26 cellular contexts compared by ENCODE assay signal in genomic region chr21:34858559-34858958, GRCh38.
DNase-seq lines count a peak whose midpoint lies in the region; ATAC-seq and TF ChIP-seq lines count a peak whose summit lies in the region.
"Had no signal": no experiment of that assay in that cellular context is flagged by ENCODE, and none has a peak within 500 bp of the region (broad histone marks: within the 10 kb centered on the region; RNA-seq: fewer than 3 reads in every experiment).

No MANE protein-coding gene starts in this region.

- intact Hi-C loops in testis (cut with DNase I; ENCODE audit: low total_unique reads): no loop called here

- H3K36me3 Mint-ChIP-seq in activated naive CD4-positive, alpha-beta T cell treated with anti-CD3 and anti-CD28 coated beads, Interleukin-2, amount 50 U/mL, for 72 hours: peaks cover 38 to 56% of the 10 kb centered on the region in 2 donors
- peaks cover 100% of the 10 kb centered on the region for H3K36me3 Mint-ChIP-seq in activated T-helper 17 cell treated with anti-CD3 and anti-CD28 coated beads, Interleukin-2, amount 50 U/mL, for 72 hours (ENCODE audit: low read depth)
- H3K36me3 Mint-ChIP-seq in stimulated activated memory B cell treated with anti-CD40 and anti-IgM and Interleukin-4, amounts not matched to agents 10 μg/mL and 1 μg/mL and 100 μg/mL, for 72 hours: peaks cover 88% of the 10 kb centered on the region
- H3K36me3 Mint-ChIP-seq: type B pancreatic cell had no signal

- ATAC-seq in activated naive CD4-positive, alpha-beta T cell treated with anti-CD3 and anti-CD28 coated beads, Interleukin-2, amount 50 U/mL, for 72 hours: no peak
- no peak for ATAC-seq in activated T-helper 17 cell treated with anti-CD3 and anti-CD28 coated beads, Interleukin-2, amount 50 U/mL, for 72 hours (replicated peaks)
- no peak for ATAC-seq in stimulated activated memory B cell treated with anti-CD40 and anti-IgM and Interleukin-4, amounts not matched to agents 10 μg/mL and 1 μg/mL and 100 μg/mL, for 72 hours
- ATAC-seq in GM21619 (IDR thresholded peaks at IDR 0.05; ENCODE audit: unreplicated experiment): no peak
- ATAC-seq: activated CD8-positive, alpha-beta T cell treated with anti-CD3 and anti-CD28 coated beads, Interleukin-2, amount 10 ng/mL, durations not matched to agents 7 days and 5 days; Right ventricle myocardium inferior; T-helper 17 cell had no signal

- 76% methylated on average over 3 of the region's 3 CpGs for WGBS in hepatocyte (ENCODE audit: low lambda C conversion rate, missing lambda C conversion rate)
- WGBS in testis, 2 donors: 40 to 72% methylated on average over 3 of the region's 3 CpGs

- no peaks in the 10 kb centered on the region for H3K27me3 Mint-ChIP-seq in activated T-helper 17 cell treated with anti-CD3 and anti-CD28 coated beads, Interleukin-2, amount 50 U/mL, for 72 hours
- H3K27me3 Mint-ChIP-seq in stimulated activated memory B cell treated with anti-CD40 and anti-IgM and Interleukin-4, amounts not matched to agents 10 μg/mL and 1 μg/mL and 100 μg/mL, for 72 hours: no peaks in the 10 kb centered on the region
- H3K27me3 Mint-ChIP-seq: dendritic cell treated with granulocyte-macrophage colony-stimulating factor and Interleukin-4, amounts not matched to agents 40 ng/mL and 50 ng/mL, for 4 days; T-helper 17 cell had no signal

- no peak overlapping the region for H3K4me3 Mint-ChIP-seq in activated T-helper 17 cell treated with anti-CD3 and anti-CD28 coated beads, Interleukin-2, amount 50 U/mL, for 72 hours
- H3K4me3 Mint-ChIP-seq in stimulated activated memory B cell treated with anti-CD40 and anti-IgM and Interleukin-4, amounts not matched to agents 10 μg/mL and 1 μg/mL and 100 μg/mL, for 72 hours: no peak overlapping the region
- H3K4me3 Mint-ChIP-seq: activated CD8-positive, alpha-beta T cell treated with anti-CD3 and anti-CD28 coated beads, Interleukin-2, amount 10 ng/mL, durations not matched to agents 7 days and 5 days; activated naive CD4-positive, alpha-beta T cell treated with anti-CD3 and anti-CD28 coated beads for 36 hours; dendritic cell treated with granulocyte-macrophage colony-stimulating factor and Interleukin-4, amounts not matched to agents 40 ng/mL and 50 ng/mL, for 4 days; T-helper 17 cell; type B pancreatic cell had no signal

- H3K9ac ChIP-seq in Karpas-422 (ENCODE audit: low read length): no peak overlapping the region
- H3K9ac ChIP-seq: parathyroid adenoma had no signal

- H3K27me3 ChIP-seq in hepatocyte (no peaks in the 10 kb centered on the region), testis (no peaks in the 10 kb centered on the region), Karpas-422 (ENCODE audit: low read length) (no peaks in the 10 kb centered on the region)
- H3K27me3 ChIP-seq: right atrium auricular region, spleen had no signal

- no peaks in the 10 kb centered on the region for H4K20me1 ChIP-seq in hepatocyte (ENCODE audit: insufficient read depth, poor library complexity, severe bottlenecking)
- no peaks in the 10 kb centered on the region for H4K20me1 ChIP-seq in Karpas-422 (ENCODE audit: insufficient read depth, low read depth, low read length)

- H3K27ac ChIP-seq in hepatocyte (peak overlapping the region; percentile 88), testis (no peak overlapping the region), Karpas-422 (ENCODE audit: low read length) (no peak overlapping the region)
- H3K27ac ChIP-seq: cardiac muscle cell, HL-60, parathyroid adenoma, right atrium auricular region had no signal

- H3K4me1 Mint-ChIP-seq in activated T-helper 17 cell treated with anti-CD3 and anti-CD28 coated beads, Interleukin-2, amount 50 U/mL, for 72 hours: peaks cover 30% of the 10 kb centered on the region
- H3K4me1 Mint-ChIP-seq in stimulated activated memory B cell treated with anti-CD40 and anti-IgM and Interleukin-4, amounts not matched to agents 10 μg/mL and 1 μg/mL and 100 μg/mL, for 72 hours: peaks cover 51% of the 10 kb centered on the region

- no peaks in the 10 kb centered on the region for H3K9me3 Mint-ChIP-seq in activated naive CD4-positive, alpha-beta T cell treated with anti-CD3 and anti-CD28 coated beads, Interleukin-2, amount 50 U/mL, for 72 hours
- no peaks in the 10 kb centered on the region for H3K9me3 Mint-ChIP-seq in activated T-helper 17 cell treated with anti-CD3 and anti-CD28 coated beads, Interleukin-2, amount 50 U/mL, for 72 hours
- H3K9me3 Mint-ChIP-seq in stimulated activated memory B cell treated with anti-CD40 and anti-IgM and Interleukin-4, amounts not matched to agents 10 μg/mL and 1 μg/mL and 100 μg/mL, for 72 hours: no peaks in the 10 kb centered on the region
- H3K9me3 Mint-ChIP-seq: activated naive CD4-positive, alpha-beta T cell treated with anti-CD3 and anti-CD28 coated beads for 36 hours; dendritic cell treated with granulocyte-macrophage colony-stimulating factor and Interleukin-4, amounts not matched to agents 40 ng/mL and 50 ng/mL, for 4 days; type B pancreatic cell had no signal

- H3K4me1 ChIP-seq in hepatocyte (ENCODE audit: insufficient read depth): peaks cover 18% of the 10 kb centered on the region
- no peaks in the 10 kb centered on the region for H3K4me1 ChIP-seq in testis
- H3K4me1 ChIP-seq in Karpas-422 (ENCODE audit: low read length): peaks cover 27% of the 10 kb centered on the region
- H3K4me1 ChIP-seq: parathyroid adenoma, right atrium auricular region had no signal

- H3K9me2 ChIP-seq in hepatocyte (replicated peaks; ENCODE audit: insufficient read depth) (no peaks in the 10 kb centered on the region), Karpas-422 (replicated peaks; ENCODE audit: insufficient read depth, low read length) (no peaks in the 10 kb centered on the region)

- H3K36me3 ChIP-seq in hepatocyte (replicated peaks; ENCODE audit: insufficient read depth, low read depth): no peaks in the 10 kb centered on the region
- no peaks in the 10 kb centered on the region for H3K36me3 ChIP-seq in testis (ENCODE audit: low read depth, missing control alignments)
- peaks cover 4% of the 10 kb centered on the region; the same call in 1 of the 2 replicates for H3K36me3 ChIP-seq in Karpas-422 (ENCODE audit: insufficient read depth, low read length)
- H3K36me3 ChIP-seq: cardiac muscle cell had no signal

- no peaks in the 10 kb centered on the region for H3K9me3 ChIP-seq in hepatocyte (ENCODE audit: low read depth)
- H3K9me3 ChIP-seq in testis: no peaks in the 10 kb centered on the region
- H3K9me3 ChIP-seq in Karpas-422 (ENCODE audit: low read length): no peaks in the 10 kb centered on the region
- H3K9me3 ChIP-seq: HAP-1, right atrium auricular region, spleen had no signal

- TF ChIP-seq POLR2A in testis (IDR thresholded peaks at IDR 0.05): no peak

- peak overlapping the region; percentile 74 to 78 for H3K27ac Mint-ChIP-seq in activated naive CD4-positive, alpha-beta T cell treated with anti-CD3 and anti-CD28 coated beads, Interleukin-2, amount 50 U/mL, for 72 hours
- peak overlapping the region; percentile 20 for H3K27ac Mint-ChIP-seq in activated T-helper 17 cell treated with anti-CD3 and anti-CD28 coated beads, Interleukin-2, amount 50 U/mL, for 72 hours
- no peak overlapping the region for H3K27ac Mint-ChIP-seq in stimulated activated memory B cell treated with anti-CD40 and anti-IgM and Interleukin-4, amounts not matched to agents 10 μg/mL and 1 μg/mL and 100 μg/mL, for 72 hours
- H3K27ac Mint-ChIP-seq: activated CD8-positive, alpha-beta T cell treated with anti-CD3 and anti-CD28 coated beads, Interleukin-2, amount 10 ng/mL, durations not matched to agents 7 days and 5 days; activated naive CD4-positive, alpha-beta T cell treated with anti-CD3 and anti-CD28 coated beads for 36 hours; dendritic cell treated with granulocyte-macrophage colony-stimulating factor and Interleukin-4, amounts not matched to agents 40 ng/mL and 50 ng/mL, for 4 days; type B pancreatic cell had no signal

- no peak for DNase-seq in activated naive CD4-positive, alpha-beta T cell treated with anti-CD3 and anti-CD28 coated beads, Interleukin-2, amount 50 U/mL, for 72 hours (ENCODE audit: low spot score in 2 of 2)
- DNase-seq in activated naive CD4-positive, alpha-beta T cell treated with anti-CD3 and anti-CD28 coated beads, Interleukin-2, amount 50 U/mL, for 16 hours: no peak
- DNase-seq in hepatocyte (ENCODE audit: low spot score): no peak
- peak; percentile 24 for DNase-seq in testis
- DNase-seq in Karpas-422: no peak
- DNase-seq: activated CD4-positive, alpha-beta T cell treated with anti-CD3 and anti-CD28 coated beads for 1 hour; activated CD8-positive, alpha-beta T cell treated with anti-CD3 and anti-CD28 coated beads, Interleukin-2, amount 10 ng/mL, durations not matched to agents 7 days and 5 days; activated naive CD4-positive, alpha-beta T cell treated with anti-CD3 and anti-CD28 coated beads for 36 hours; aorta; C1 segment of cervical spinal cord; Calu3; DMS79 treated with DMSO at 0.1 percent for 48 hours; GF-D8; spleen; T-helper 17 cell had no signal

- H3K4me3 ChIP-seq in hepatocyte (no peak overlapping the region), testis (no peak overlapping the region), Karpas-422 (ENCODE audit: low read length) (no peak overlapping the region)
- H3K4me3 ChIP-seq: cardiac muscle cell, HAP-1, right atrium auricular region, spleen had no signal

- peaks cover 8% of the 10 kb centered on the region for H3K79me2 ChIP-seq in hepatocyte
- no peaks in the 10 kb centered on the region for H3K79me2 ChIP-seq in Karpas-422 (ENCODE audit: low read length)
- H3K79me2 ChIP-seq: parathyroid adenoma had no signal

- TF ChIP-seq CTCF in hepatocyte (IDR thresholded peaks at IDR 0.05; ENCODE audit: poor library complexity) (no peak), testis (IDR thresholded peaks at IDR 0.05) (no peak)

- H2AFZ ChIP-seq in hepatocyte (no peak overlapping the region), Karpas-422 (ENCODE audit: low read length) (no peak overlapping the region)
- H2AFZ ChIP-seq: parathyroid adenoma had no signal

- H3K4me2 ChIP-seq in hepatocyte: peak overlapping the region; percentile 40
- no peak overlapping the region for H3K4me2 ChIP-seq in Karpas-422 (ENCODE audit: low read depth, low read length, poor library complexity, severe bottlenecking)
